In genomic region chr1:172006660-172007059, GRCh38 we compare ENCODE assay signal across 14 cellular contexts.
A peak's percentile ranks its signal among the peaks of the same experiment; 100 is the strongest.
DNase-seq lines count a peak whose midpoint lies in the region; ATAC-seq and TF ChIP-seq lines count a peak whose summit lies in the region.
"Had no signal": no experiment of that assay in that cellular context is flagged by ENCODE, and none has a peak within 500 bp of the region (broad histone marks: within the 10 kb centered on the region; RNA-seq: fewer than 3 reads in every experiment).

No MANE protein-coding gene starts in this region.

- H3K79me2 ChIP-seq in smooth muscle cell (ENCODE audit: low read depth): no peaks in the 10 kb centered on the region

- no peaks in the 10 kb centered on the region for H3F3A ChIP-seq in smooth muscle cell (ENCODE audit: low read depth)

- peak overlapping the region; percentile 20 for H3K27ac ChIP-seq in smooth muscle cell (ENCODE audit: low read depth)
- H3K27ac ChIP-seq: BLaER1 treated with 17β-estradiol and CSF1 and Interleukin-3, amounts not matched to agents 10 nM and 100 nM had no signal

- H3K36me3 ChIP-seq in adipocyte (ENCODE audit: control insufficient read depth, insufficient read depth, low read length, severe bottlenecking) (no peaks in the 10 kb centered on the region), smooth muscle cell (ENCODE audit: low read depth) (peaks cover 4% of the 10 kb centered on the region)
- H3K36me3 ChIP-seq: BLaER1 treated with 17β-estradiol and CSF1 and Interleukin-3, amounts not matched to agents 10 nM and 100 nM had no signal

- no peak overlapping the region for H3K4me3 ChIP-seq in adipocyte (ENCODE audit: low read length)
- H3K4me3 ChIP-seq in smooth muscle cell: no peak overlapping the region
- H3K4me3 ChIP-seq: BLaER1 treated with 17β-estradiol and CSF1 and Interleukin-3, amounts not matched to agents 10 nM and 100 nM had no signal

- H3K4me1 ChIP-seq in adipocyte (ENCODE audit: control insufficient read depth, insufficient read depth, low read length) (peaks cover 17% of the 10 kb centered on the region), smooth muscle cell (ENCODE audit: low read depth) (no peaks in the 10 kb centered on the region)

- H3K27me3 ChIP-seq in adipocyte (replicated peaks; ENCODE audit: control insufficient read depth, insufficient read depth, low read length): no peaks in the 10 kb centered on the region
- no peaks in the 10 kb centered on the region for H3K27me3 ChIP-seq in smooth muscle cell (ENCODE audit: low read depth)
- H3K27me3 ChIP-seq: BLaER1 treated with 17β-estradiol and CSF1 and Interleukin-3, amounts not matched to agents 10 nM and 100 nM had no signal

- H3K4me2 ChIP-seq in smooth muscle cell: no peak overlapping the region
- H3K4me2 ChIP-seq: BLaER1 treated with 17β-estradiol and CSF1 and Interleukin-3, amounts not matched to agents 10 nM and 100 nM had no signal

- peak; percentile 44 for DNase-seq in G401 (ENCODE audit: low spot score)
- peak; percentile 58 for DNase-seq in SK-N-DZ (ENCODE audit: low spot score)
- DNase-seq in adipocyte (ENCODE audit: low read depth): peak; percentile 34
- no peak for DNase-seq in smooth muscle cell (lab: John Stamatoyannopoulos, UW; ENCODE audit: unreplicated experiment)
- no peak for DNase-seq in cerebellar nuclear complex (lab: John Stamatoyannopoulos, UW)
- DNase-seq: 8988T; ACHN; CD4-positive, CD25-positive, alpha-beta regulatory T cell; DMS53; IMR-90 had no signal

- TF ChIP-seq CTCF in smooth muscle cell (IDR thresholded peaks at IDR 0.05; ENCODE audit: borderline replicate concordance, insufficient read depth, poor library complexity, severe bottlenecking): no peak

- H3K9me3 ChIP-seq in adipocyte (ENCODE audit: control insufficient read depth, low read length) (peaks cover 21% of the 10 kb centered on the region), smooth muscle cell (replicated peaks; ENCODE audit: low read depth) (peaks cover 9% of the 10 kb centered on the region)

- H2AFZ ChIP-seq in smooth muscle cell (ENCODE audit: low read depth): no peak overlapping the region

- in situ Hi-C loops in G401 (cut with HindIII; ENCODE audit: low sequenced_read_pairs): no loop called here

- no peak overlapping the region for H3K9ac ChIP-seq in adipocyte (ENCODE audit: low read length)
- no peak overlapping the region for H3K9ac ChIP-seq in smooth muscle cell (ENCODE audit: low read depth)
- H3K9ac ChIP-seq: BLaER1 treated with 17β-estradiol and CSF1 and Interleukin-3, amounts not matched to agents 10 nM and 100 nM had no signal

- no peaks in the 10 kb centered on the region for H4K20me1 ChIP-seq in smooth muscle cell (ENCODE audit: low read depth)
- H4K20me1 ChIP-seq: BLaER1 treated with 17β-estradiol and CSF1 and Interleukin-3, amounts not matched to agents 10 nM and 100 nM had no signal

- ATAC-seq in HG02610 (IDR thresholded peaks at IDR 0.05; ENCODE audit: unreplicated experiment) (no peak), HG03571 (IDR thresholded peaks at IDR 0.05; ENCODE audit: unreplicated experiment) (no peak)
- ATAC-seq: HCT116 had no signal

Comparison
In these comparisons a context has a peak if more than half of its experiments do, and no peak if none do; other contexts are left out.
1. DNase-seq: peak in G401 (single experiment), SK-N-DZ (single experiment) and adipocyte (single experiment); none in smooth muscle cell (single experiment) and cerebellar nuclear complex (0 of 2).